8 cellular contexts compared by ENCODE assay signal in genomic region chr7:50317697-50318640, GRCh38. TPM values are rescaled to one million over a fixed set of nuclear protein-coding genes. Genes with fewer than 3 reads are reported as not detected.
DNase-seq lines count a peak whose midpoint lies in the region; ATAC-seq, FAIRE-seq and TF ChIP-seq lines count a peak whose summit lies in the region.

No MANE protein-coding gene starts in this region.

- H3K27me3 ChIP-seq in MM.1S (replicated peaks; ENCODE audit: insufficient read depth, low read length) = no peaks in the 10 kb centered on the region
- no peaks in the 10 kb centered on the region for H3K27me3 ChIP-seq in trophoblast cell (ENCODE audit: insufficient read depth, low read length)

- H4K91ac ChIP-seq in trophoblast cell (ENCODE audit: low read depth, low read length) = no peak overlapping the region

- H4K12ac ChIP-seq in trophoblast cell (ENCODE audit: low read depth, low read length) = no peak overlapping the region

- TF ChIP-seq CTCF in MM.1S (IDR thresholded peaks at IDR 0.05; ENCODE audit: low read length) = no peak

- peaks cover 95% of the 10 kb centered on the region for H3K4me1 Mint-ChIP-seq in central memory CD8-positive, alpha-beta T cell

- no peaks in the 10 kb centered on the region for H3K27me3 Mint-ChIP-seq in central memory CD8-positive, alpha-beta T cell

- peaks cover 65% of the 10 kb centered on the region for H3K36me3 Mint-ChIP-seq in central memory CD8-positive, alpha-beta T cell (ENCODE audit: insufficient read depth)

- H3F3A ChIP-seq in MM.1S (ENCODE audit: insufficient read depth, low read length) = peaks cover 33% of the 10 kb centered on the region

- peak overlapping the region; percentile 99 for H3K27ac Mint-ChIP-seq in central memory CD8-positive, alpha-beta T cell (ENCODE audit: low read depth)

- H3K9ac ChIP-seq in MM.1S (ENCODE audit: low read length) (no peak overlapping the region), trophoblast cell (ENCODE audit: low read length) (no peak overlapping the region)

- peak overlapping the region; percentile 92; the same call in 1 of the 2 replicates for H3K4me2 ChIP-seq in MM.1S (ENCODE audit: low read depth, low read length)
- H3K4me2 ChIP-seq in trophoblast cell (ENCODE audit: low read length) = no peak overlapping the region

- H3K14ac ChIP-seq in trophoblast cell (ENCODE audit: low read length) = no peak overlapping the region

- H3K4me3 Mint-ChIP-seq in central memory CD8-positive, alpha-beta T cell = peak overlapping the region; percentile 96

- H3K9me3 Mint-ChIP-seq in central memory CD8-positive, alpha-beta T cell = no peaks in the 10 kb centered on the region

- H3K27ac ChIP-seq in MM.1S (ENCODE audit: low read length) (peak overlapping the region; percentile 80; the same call in 1 of the 2 replicates), trophoblast cell (ENCODE audit: low read depth, low read length) (no peak overlapping the region)

- no peak overlapping the region for H2BK120ac ChIP-seq in trophoblast cell (ENCODE audit: insufficient read depth, low read length, poor library complexity)

- no peak overlapping the region for H2AK5ac ChIP-seq in trophoblast cell (ENCODE audit: low read length)

- no peak overlapping the region for H3K18ac ChIP-seq in trophoblast cell (ENCODE audit: low read length)

- H3K9me3 ChIP-seq in MM.1S (replicated peaks; ENCODE audit: insufficient read depth, low read length) (no peaks in the 10 kb centered on the region), trophoblast cell (ENCODE audit: insufficient read depth, low read depth, low read length) (no peaks in the 10 kb centered on the region)

- H3K9me2 ChIP-seq in MM.1S (replicated peaks; ENCODE audit: insufficient read depth, low read length) = no peaks in the 10 kb centered on the region

- H3K4me1 ChIP-seq in MM.1S (ENCODE audit: low read length) (peaks cover 43% of the 10 kb centered on the region), trophoblast cell (ENCODE audit: control insufficient read depth in 1 of 2, insufficient read depth in 2 of 2, low read length in 2 of 2) (no peaks in the 10 kb centered on the region)

- H3K79me1 ChIP-seq in trophoblast cell (ENCODE audit: low read length) = no peaks in the 10 kb centered on the region

- peak; percentile 16 for ATAC-seq in central memory CD8-positive, alpha-beta T cell (replicated peaks; ENCODE audit: extremely low read depth, poor library complexity, severe bottlenecking)
- ATAC-seq in HG03378 (IDR thresholded peaks at IDR 0.05; ENCODE audit: unreplicated experiment) = no peak

- peak; percentile 41 for DNase-seq in stimulated activated CD4-positive, alpha-beta T cell treated with anti-CD3 and anti-CD28 coated beads, Interleukin-1b, Interleukin-23, amount 100 ng/mL, for 48 hours
- DNase-seq in stimulated activated CD4-positive, alpha-beta T cell treated with anti-CD3 and anti-CD28 coated beads, Interleukin-12 subunit alpha, Interleukin-12 subunit beta, amount 100 ng/mL, for 4 hours = no peak
- DNase-seq in MM.1S (no peak), urothelium cell line (ENCODE audit: low spot score) (no peak), DMS153 treated with DMSO at 0.1 percent for 48 hours (lab: John Stamatoyannopoulos, UW; ENCODE audit: unreplicated experiment) (no peak), trophoblast cell (no peak)
- DNase-seq in central memory CD8-positive, alpha-beta T cell (ENCODE audit: low spot score in 2 of 2) = no peak

- H3K4me3 ChIP-seq in MM.1S (ENCODE audit: low read length) (no peak overlapping the region), trophoblast cell (ENCODE audit: low read depth, low read length) (no peak overlapping the region)

- WGBS in trophoblast cell (ENCODE audit: extremely low coverage, insufficient coverage, insufficient read length) = no CpG with 5 or more reads among the region's 16 CpGs

- H2BK5ac ChIP-seq in trophoblast cell (ENCODE audit: low read depth, low read length, poor library complexity) = no peak overlapping the region

- no peak overlapping the region for H2BK12ac ChIP-seq in trophoblast cell (ENCODE audit: low read length)

- H4K20me1 ChIP-seq in MM.1S (ENCODE audit: insufficient read depth, low read length) = no peaks in the 10 kb centered on the region

- peaks cover 6% of the 10 kb centered on the region; the same call in 1 of the 2 replicates for H3K36me3 ChIP-seq in MM.1S (replicated peaks; ENCODE audit: insufficient read depth, low read length)
- no peaks in the 10 kb centered on the region for H3K36me3 ChIP-seq in trophoblast cell (ENCODE audit: control insufficient read depth in 1 of 2, insufficient read depth in 2 of 2, low read length in 2 of 2)

- H3K4ac ChIP-seq in trophoblast cell (ENCODE audit: low read depth, low read length) = no peak overlapping the region

- peaks cover 99% of the 10 kb centered on the region for H3K79me2 ChIP-seq in MM.1S (ENCODE audit: low read length)
- H3K79me2 ChIP-seq in trophoblast cell (ENCODE audit: control insufficient read depth, insufficient read depth, low read length, poor library complexity) = no peaks in the 10 kb centered on the region

- no peak overlapping the region for H3K23ac ChIP-seq in trophoblast cell (ENCODE audit: low read length)

- H2AFZ ChIP-seq in MM.1S (ENCODE audit: low read length) (no peak overlapping the region), trophoblast cell (ENCODE audit: insufficient read depth, low read length, poor library complexity) (no peak overlapping the region)

- H4K8ac ChIP-seq in trophoblast cell (ENCODE audit: low read depth, low read length) = no peak overlapping the region

- FAIRE-seq in urothelium cell line (lab: Jason Lieb, UNC) = peak; percentile 40

RNA-seq across cellular contexts. Expression of gene IKZF1, which starts 13.5 kb away (rescaled TPM):
- polyA plus RNA-seq in trophoblast cell (2013) = 0.25 and 0.28 TPM in 2 replicates
